ENCODE assay signal across 32 cellular contexts in genomic region chr5:158763217-158763616, GRCh38.
"Had no signal": no experiment of that assay in that cellular context is flagged by ENCODE, and none has a peak within 500 bp of the region (broad histone marks: within the 10 kb centered on the region; RNA-seq: fewer than 3 reads in every experiment).

No MANE protein-coding gene starts in this region.

- FAIRE-seq: frontal cortex had no signal

- H3K36me3 ChIP-seq: WERI-Rb-1 had no signal

- ATAC-seq: activated CD4-positive, CD25-positive, alpha-beta regulatory T cell treated with anti-CD3 and anti-CD28 coated beads, Interleukin-2, amount 50 U/mL, for 24 hours; activated CD8-positive, alpha-beta T cell treated with anti-CD3 and anti-CD28 coated beads for 36 hours; activated T-cell treated with anti-CD3 and anti-CD28 coated beads, Interleukin-2, amount 50 U/mL, for 4 hours; activated T-helper 17 cell treated with anti-CD3 and anti-CD28 coated beads, Interleukin-2, amount 50 U/mL, for 72 hours; body of pancreas; esophagus mucosa; T-helper 17 cell had no signal

- H3K36me3 Mint-ChIP-seq: activated naive CD8-positive, alpha-beta T cell had no signal

- H3K4me1 Mint-ChIP-seq: activated T-helper 17 cell treated with anti-CD3 and anti-CD28 coated beads, Interleukin-2, amount 50 U/mL, for 72 hours; T-helper 17 cell had no signal

- H3K9me3 ChIP-seq: body of pancreas had no signal

- H3K27ac ChIP-seq: body of pancreas, coronary artery, dorsolateral prefrontal cortex, WERI-Rb-1 had no signal

- H3K9me3 Mint-ChIP-seq: activated B cell treated with CpG ODN at 0.5 μM for 24 hours; activated CD8-positive, alpha-beta T cell treated with anti-CD3 and anti-CD28 coated beads for 36 hours; activated T-cell treated with anti-CD3 and anti-CD28 coated beads, Interleukin-2, amount 50 U/mL, for 4 hours; activated T-helper 17 cell treated with anti-CD3 and anti-CD28 coated beads, Interleukin-2, amount 50 U/mL, for 72 hours; dendritic cell treated with granulocyte-macrophage colony-stimulating factor and Interleukin-4, amounts not matched to agents 40 ng/mL and 50 ng/mL, for 4 days; endodermal cell; T-helper 2 cell treated with Interferon-gamma antibody and Interleukin-4, amounts not matched to agents 5 μg/mL and 100 μg/mL, for 36 hours had no signal

- H3K27me3 ChIP-seq: body of pancreas had no signal

- H3K27me3 Mint-ChIP-seq: activated B cell treated with CpG ODN at 0.5 μM for 24 hours; activated CD8-positive, alpha-beta T cell treated with anti-CD3 and anti-CD28 coated beads for 36 hours; activated naive CD8-positive, alpha-beta T cell; dendritic cell treated with granulocyte-macrophage colony-stimulating factor and Interleukin-4, amounts not matched to agents 40 ng/mL and 50 ng/mL, for 4 days had no signal

- H3K4me1 ChIP-seq: body of pancreas had no signal

- H3K27ac Mint-ChIP-seq: activated B cell treated with CpG ODN at 0.5 μM for 24 hours; activated CD8-positive, alpha-beta T cell treated with anti-CD3 and anti-CD28 coated beads for 36 hours; activated naive CD8-positive, alpha-beta T cell; activated T-helper 17 cell treated with anti-CD3 and anti-CD28 coated beads, Interleukin-2, amount 50 U/mL, for 72 hours; dendritic cell treated with granulocyte-macrophage colony-stimulating factor and Interleukin-4, amounts not matched to agents 40 ng/mL and 50 ng/mL, for 4 days; endodermal cell; T-helper 17 cell; T-helper 2 cell treated with Interferon-gamma antibody and Interleukin-4, amounts not matched to agents 5 μg/mL and 100 μg/mL, for 36 hours had no signal

- H3K4me3 Mint-ChIP-seq: activated B cell treated with CpG ODN at 0.5 μM for 24 hours; activated CD8-positive, alpha-beta T cell treated with anti-CD3 and anti-CD28 coated beads for 36 hours; activated naive CD8-positive, alpha-beta T cell; activated T-cell treated with anti-CD3 and anti-CD28 coated beads, Interleukin-2, amount 50 U/mL, for 4 hours; activated T-helper 17 cell treated with anti-CD3 and anti-CD28 coated beads, Interleukin-2, amount 50 U/mL, for 72 hours; dendritic cell treated with granulocyte-macrophage colony-stimulating factor and Interleukin-4, amounts not matched to agents 40 ng/mL and 50 ng/mL, for 4 days; endodermal cell; T-helper 17 cell; T-helper 2 cell treated with Interferon-gamma antibody and Interleukin-4, amounts not matched to agents 5 μg/mL and 100 μg/mL, for 36 hours had no signal

- H3K4me3 ChIP-seq: body of pancreas, coronary artery, dorsolateral prefrontal cortex had no signal

- DNase-seq: activated B cell treated with CpG ODN at 0.5 μM for 24 hours; activated CD4-positive, alpha-beta T cell treated with anti-CD3 and anti-CD28 coated beads for 48 hours; activated CD4-positive, alpha-beta T cell treated with anti-CD3 and anti-CD28 coated beads, Interleukin-2, amount 50 U/mL, for 1 hour; activated CD4-positive, alpha-beta T cell treated with anti-CD3 and anti-CD28 coated beads, Interleukin-2, amount 50 U/mL, for 48 hours; activated CD8-positive, alpha-beta memory T cell treated with anti-CD3 and anti-CD28 coated beads for 24 hours; activated CD8-positive, alpha-beta T cell treated with anti-CD3 and anti-CD28 coated beads for 36 hours; activated effector memory CD4-positive, alpha-beta T cell treated with Interleukin-2 at 50 U/mL for 16 hours; activated gamma-delta T cell treated with Interleukin-2 at 50 U/mL for 16 hours; activated naive CD4-positive, alpha-beta T cell treated with anti-CD3 and anti-CD28 coated beads, Interleukin-2, amount 50 U/mL, for 16 hours; activated naive CD4-positive, alpha-beta T cell treated with Interleukin-2 at 50 U/mL for 16 hours; activated T-cell treated with anti-CD3 and anti-CD28 coated beads, Interleukin-2, amount 50 U/mL, for 4 hours; amniotic stem cell; anterior cingulate cortex; body of pancreas; central memory CD4-positive, alpha-beta T cell; cerebellar nuclear complex; dorsolateral prefrontal cortex; effector memory CD4-positive, alpha-beta T cell; endodermal cell; foreskin fibroblast; head of caudate nucleus; T-helper 17 cell; T1000; WERI-Rb-1 had no signal
